8 cellular contexts compared by ENCODE assay signal in the genomic region with DNA sequence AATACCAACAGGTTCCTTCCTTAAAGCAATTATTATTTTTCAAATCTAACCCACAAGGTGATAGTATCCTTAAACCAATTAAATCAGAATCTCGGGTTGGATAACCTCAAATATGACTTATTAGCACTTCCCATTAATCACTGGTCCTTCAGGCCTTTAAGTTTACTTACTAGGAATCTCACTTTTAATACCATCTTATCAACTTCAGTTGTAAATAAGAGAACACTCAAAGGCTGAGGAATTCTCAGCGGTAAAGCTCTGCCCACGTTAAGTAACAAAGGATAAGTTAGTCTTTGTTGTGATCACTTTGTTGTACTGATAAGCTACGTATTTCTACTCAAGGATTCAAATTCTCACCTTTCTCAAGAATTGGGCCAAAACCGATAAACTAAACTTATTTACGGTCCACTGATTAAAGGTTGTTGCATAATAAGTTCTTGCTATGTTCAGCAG.
DNase-seq lines count a peak whose midpoint lies in the region; ATAC-seq, FAIRE-seq and TF ChIP-seq lines count a peak whose summit lies in the region.

No MANE protein-coding gene starts in this region.

- peak overlapping the region; percentile 82 for H3K4me3 Mint-ChIP-seq in activated CD8-positive, alpha-beta memory T cell treated with anti-CD3 and anti-CD28 coated beads, Interleukin-2, amount 10 ng/mL, durations not matched to agents 7 days and 5 days
- H3K4me3 Mint-ChIP-seq in activated T-helper 2 cell treated with anti-CD3 and anti-CD28 coated beads, Interferon-gamma antibody, Interleukin-2, Interleukin-4, amounts not matched to agents 10 μg/mL and 5 μg/mL and 100 μg/mL, durations not matched to agents 14 hours and 24 hours and 36 hours (ENCODE audit: low read depth) = peak overlapping the region; percentile 83

- H3K27me3 Mint-ChIP-seq in activated CD8-positive, alpha-beta memory T cell treated with anti-CD3 and anti-CD28 coated beads, Interleukin-2, amount 10 ng/mL, durations not matched to agents 7 days and 5 days = no peaks in the 10 kb centered on the region
- H3K27me3 Mint-ChIP-seq in activated T-helper 2 cell treated with anti-CD3 and anti-CD28 coated beads, Interferon-gamma antibody, Interleukin-2, Interleukin-4, amounts not matched to agents 10 μg/mL and 5 μg/mL and 100 μg/mL, durations not matched to agents 14 hours and 24 hours and 36 hours (ENCODE audit: low read depth) = no peaks in the 10 kb centered on the region

- no peaks in the 10 kb centered on the region for H3K36me3 ChIP-seq in kidney (ENCODE audit: control insufficient read depth in 1 of 2, insufficient read depth in 2 of 2, low read length in 2 of 2)
- no peaks in the 10 kb centered on the region for H3K36me3 ChIP-seq in thyroid gland

- H3K4me1 ChIP-seq in kidney (ENCODE audit: control insufficient read depth in 1 of 2, insufficient read depth in 1 of 2, low read depth in 1 of 2, low read length in 2 of 2) = no peaks in the 10 kb centered on the region
- H3K4me1 ChIP-seq in thyroid gland = peaks cover 4 to 9% of the 10 kb centered on the region in 2 donors

- in situ Hi-C loops in KBM-7 (cut with MboI; ENCODE audit: low pct_unique_long_range_greater_than_20kb, low sequenced_read_pairs) = no loop called here

- peak overlapping the region in 1 of 2 donors; percentile 65 for H3K27ac ChIP-seq in kidney (ENCODE audit: low read depth in 2 of 2, low read length in 2 of 2)
- peak overlapping the region; percentile 2 to 84 (median 61) for H3K27ac ChIP-seq in thyroid gland

- WGBS in thyroid gland, 2 donors = 20 to 36% methylated on average over 6 of the region's 6 CpGs

- ATAC-seq in activated CD8-positive, alpha-beta memory T cell treated with anti-CD3 and anti-CD28 coated beads, Interleukin-2, amount 10 ng/mL, durations not matched to agents 7 days and 5 days = no peak

- CTCF ChIA-PET in activated CD8-positive, alpha-beta memory T cell treated with anti-CD3 and anti-CD28 coated beads, Interleukin-2, amount 10 ng/mL, durations not matched to agents 7 days and 5 days (lab: Charles Lee) = interaction anchor here (1.1 to 1.4 kb wide), 2 partner anchors 35 to 64 kb away, joined by 4 to 5 read pairs; a partner anchor contains a TSS

- H3K4me1 Mint-ChIP-seq in activated CD8-positive, alpha-beta memory T cell treated with anti-CD3 and anti-CD28 coated beads, Interleukin-2, amount 10 ng/mL, durations not matched to agents 7 days and 5 days = peaks cover 50% of the 10 kb centered on the region
- H3K4me1 Mint-ChIP-seq in activated T-helper 2 cell treated with anti-CD3 and anti-CD28 coated beads, Interferon-gamma antibody, Interleukin-2, Interleukin-4, amounts not matched to agents 10 μg/mL and 5 μg/mL and 100 μg/mL, durations not matched to agents 14 hours and 24 hours and 36 hours (ENCODE audit: low read depth) = peaks cover 41% of the 10 kb centered on the region

- H3K4me3 ChIP-seq in kidney (ENCODE audit: low read length in 2 of 2) (peak overlapping the region; percentile 67 to 68), thyroid gland (replicated peaks in 1 of 3) (peak overlapping the region in 1 of 3 donors; percentile 37)

- TF ChIP-seq CTCF in kidney (IDR thresholded peaks at IDR 0.05; ENCODE audit: borderline replicate concordance, extremely low read depth, insufficient read depth) = no peak
- TF ChIP-seq CTCF in thyroid gland (IDR thresholded peaks at IDR 0.05) = no peak

- H3K9me3 Mint-ChIP-seq in activated CD8-positive, alpha-beta memory T cell treated with anti-CD3 and anti-CD28 coated beads, Interleukin-2, amount 10 ng/mL, durations not matched to agents 7 days and 5 days (ENCODE audit: low read depth) = no peaks in the 10 kb centered on the region
- H3K9me3 Mint-ChIP-seq in activated T-helper 2 cell treated with anti-CD3 and anti-CD28 coated beads, Interferon-gamma antibody, Interleukin-2, Interleukin-4, amounts not matched to agents 10 μg/mL and 5 μg/mL and 100 μg/mL, durations not matched to agents 14 hours and 24 hours and 36 hours = no peaks in the 10 kb centered on the region

- H3K27me3 ChIP-seq in thyroid gland = no peaks in the 10 kb centered on the region

- H3K36me3 Mint-ChIP-seq in activated CD8-positive, alpha-beta memory T cell treated with anti-CD3 and anti-CD28 coated beads, Interleukin-2, amount 10 ng/mL, durations not matched to agents 7 days and 5 days = peaks cover 16% of the 10 kb centered on the region
- H3K36me3 Mint-ChIP-seq in activated T-helper 2 cell treated with anti-CD3 and anti-CD28 coated beads, Interferon-gamma antibody, Interleukin-2, Interleukin-4, amounts not matched to agents 10 μg/mL and 5 μg/mL and 100 μg/mL, durations not matched to agents 14 hours and 24 hours and 36 hours (ENCODE audit: low read depth) = peaks cover 9% of the 10 kb centered on the region

- H3K9ac ChIP-seq in kidney (ENCODE audit: low read length in 2 of 2) = peak overlapping the region; percentile 60 to 62

- no peak for TF ChIP-seq POLR2A in thyroid gland (IDR thresholded peaks at IDR 0.05)

- no peak for DNase-seq in activated CD8-positive, alpha-beta memory T cell treated with anti-CD3 and anti-CD28 coated beads, Interleukin-2, amount 10 ng/mL, durations not matched to agents 7 days and 5 days
- DNase-seq in activated CD8-positive, alpha-beta memory T cell treated with anti-CD3 and anti-CD28 coated beads, Interleukin-2, amount 50 U/mL, for 48 hours = no peak
- DNase-seq in activated T-helper 2 cell treated with anti-CD3 and anti-CD28 coated beads, Interferon-gamma antibody, Interleukin-2, Interleukin-4, amounts not matched to agents 10 μg/mL and 5 μg/mL and 100 μg/mL, durations not matched to agents 14 hours and 24 hours and 36 hours (ENCODE audit: low spot score) = no peak
- DNase-seq in kidney (no peak), thyroid gland (no peak), GF-D8 (lab: John Stamatoyannopoulos, UW) (no peak), AG08395 (ENCODE audit: low spot score) (no peak), KBM-7 (no peak)

- no peaks in the 10 kb centered on the region for H3K9me3 ChIP-seq in kidney (ENCODE audit: control insufficient read depth in 1 of 2, low read length in 2 of 2)
- no peaks in the 10 kb centered on the region for H3K9me3 ChIP-seq in thyroid gland

- H3K27ac Mint-ChIP-seq in activated CD8-positive, alpha-beta memory T cell treated with anti-CD3 and anti-CD28 coated beads, Interleukin-2, amount 10 ng/mL, durations not matched to agents 7 days and 5 days = peak overlapping the region; percentile 99
- H3K27ac Mint-ChIP-seq in activated T-helper 2 cell treated with anti-CD3 and anti-CD28 coated beads, Interferon-gamma antibody, Interleukin-2, Interleukin-4, amounts not matched to agents 10 μg/mL and 5 μg/mL and 100 μg/mL, durations not matched to agents 14 hours and 24 hours and 36 hours = peak overlapping the region; percentile 99

- no peak for FAIRE-seq in kidney (lab: Jason Lieb, UNC)

- intact Hi-C loops in activated T-helper 2 cell treated with anti-CD3 and anti-CD28 coated beads, Interferon-gamma antibody, Interleukin-2, Interleukin-4, amounts not matched to agents 10 μg/mL and 5 μg/mL and 100 μg/mL, durations not matched to agents 14 hours and 24 hours and 36 hours (cut with micrococcal nuclease) = loop anchor here (1.0 to 10.0 kb wide), 2 partner anchors 8 to 1635 kb away; a partner anchor contains a TSS
- intact Hi-C loops in kidney (cut with DNase I) (no loop called here), thyroid gland (cut with DNase I) (no loop called here)
